In the genomic region with DNA sequence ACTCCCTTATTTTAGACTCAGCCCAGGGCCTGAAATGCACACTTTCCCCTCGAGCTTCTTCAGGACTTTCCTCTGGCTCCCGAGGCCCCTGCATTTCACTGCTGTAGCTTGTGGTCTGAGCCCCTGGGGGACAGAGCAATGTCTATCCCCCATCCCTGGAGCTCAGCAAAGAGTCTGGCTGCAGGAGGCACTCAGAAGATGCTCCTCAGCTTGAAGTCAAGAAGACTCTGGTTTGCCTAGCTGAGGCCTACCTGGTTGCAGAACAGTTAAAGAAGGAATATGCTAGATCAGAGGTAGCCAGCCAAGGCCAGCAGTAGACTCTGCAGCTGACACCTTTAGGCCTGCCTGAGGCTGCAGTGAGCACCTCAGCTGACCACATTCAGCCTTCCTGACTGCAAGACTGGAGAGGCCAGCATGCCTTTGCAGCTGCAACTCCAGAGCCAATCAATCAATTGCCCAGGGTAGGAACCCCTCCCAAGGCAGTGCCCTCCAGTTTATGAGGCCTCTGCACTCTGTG, we compare ENCODE assay signal across 15 cellular contexts. TPM values are rescaled to one million over a fixed set of nuclear protein-coding genes. Genes with fewer than 3 reads are reported as not detected.
DNase-seq lines count a peak whose midpoint lies in the region; ATAC-seq, FAIRE-seq and TF ChIP-seq lines count a peak whose summit lies in the region.
"Had no signal": no experiment of that assay in that cellular context is flagged by ENCODE, and none has a peak within 500 bp of the region (broad histone marks: within the 10 kb centered on the region; RNA-seq: fewer than 3 reads in every experiment).

No MANE protein-coding gene starts in this region.

- H3K9me2 ChIP-seq in DOHH2 (replicated peaks; ENCODE audit: control insufficient read depth, low read length) = no peaks in the 10 kb centered on the region

- H3K4me3 ChIP-seq in DOHH2 (ENCODE audit: low read length) (peak overlapping the region; percentile 59), NB4 (ENCODE audit: low read depth, low read length) (peak overlapping the region; percentile 19), small intestine (ENCODE audit: low read depth in 1 of 2, low read length in 2 of 2) (no peak overlapping the region)
- H3K4me3 ChIP-seq: MG63 had no signal

- H3K27ac ChIP-seq in DOHH2 (ENCODE audit: low read depth, low read length) (peak overlapping the region; percentile 91), small intestine (ENCODE audit: low read depth in 1 of 2, low read length in 1 of 2) (peak overlapping the region; percentile 57 to 85)

- ATAC-seq in activated naive CD4-positive, alpha-beta T cell treated with anti-CD3 and anti-CD28 coated beads, Interleukin-2, amount 50 U/mL, for 72 hours = no peak
- ATAC-seq in HG03135 (IDR thresholded peaks at IDR 0.05; ENCODE audit: unreplicated experiment) (no peak), GM21825 (IDR thresholded peaks at IDR 0.05; ENCODE audit: unreplicated experiment) (no peak)
- ATAC-seq: SK-N-SH treated with all-trans-retinoic acid at 6 μM for 48 hours had no signal

- H3K36me3 Mint-ChIP-seq in activated naive CD4-positive, alpha-beta T cell treated with anti-CD3 and anti-CD28 coated beads, Interleukin-2, amount 50 U/mL, for 72 hours = peaks cover 0 to 19% of the 10 kb centered on the region in 2 donors

- DNase-seq in NB4 (ENCODE audit: low read depth) (peak; percentile 75), small intestine (no peak), retina (no peak)
- DNase-seq in activated naive CD4-positive, alpha-beta T cell treated with anti-CD3 and anti-CD28 coated beads, Interleukin-2, amount 50 U/mL, for 72 hours (ENCODE audit: low spot score in 2 of 2) = no peak
- DNase-seq: Caco-2, cerebellar nuclear complex, H7, MG63 had no signal

- H3F3A ChIP-seq in DOHH2 (ENCODE audit: control insufficient read depth, insufficient read depth) = peaks cover 50% of the 10 kb centered on the region

- 56 to 67% (median 56%) methylated on average over 2 of the region's 2 CpGs for WGBS in small intestine, 3 donors

- no peak for FAIRE-seq in small intestine (lab: Jason Lieb, UNC)

- H3K9me3 ChIP-seq in DOHH2 (ENCODE audit: control insufficient read depth, insufficient read depth, low read length) (no peaks in the 10 kb centered on the region), small intestine (ENCODE audit: control insufficient read depth, low read depth) (no peaks in the 10 kb centered on the region)
- H3K9me3 ChIP-seq: Caco-2, heart left ventricle, MG63 had no signal

- H3K27me3 ChIP-seq in DOHH2 (ENCODE audit: control insufficient read depth, low read length) (no peaks in the 10 kb centered on the region), small intestine (ENCODE audit: control insufficient read depth in 2 of 2, insufficient read depth in 2 of 2, low read length in 2 of 2) (no peaks in the 10 kb centered on the region)
- H3K27me3 ChIP-seq: MG63 had no signal

- no peak for TF ChIP-seq POLR2A in NB4 (IDR thresholded peaks at IDR 0.05; ENCODE audit: extremely low read depth, insufficient read length)

- H4K20me1 ChIP-seq in DOHH2 (ENCODE audit: control insufficient read depth, insufficient read depth, low read depth, low read length) = no peaks in the 10 kb centered on the region

- H3K9me3 Mint-ChIP-seq in activated naive CD4-positive, alpha-beta T cell treated with anti-CD3 and anti-CD28 coated beads, Interleukin-2, amount 50 U/mL, for 72 hours = peaks cover 0 to 6% of the 10 kb centered on the region in 2 donors

- H3K79me2 ChIP-seq in DOHH2 (ENCODE audit: control insufficient read depth, low read length) = no peaks in the 10 kb centered on the region

- peaks cover 100% of the 10 kb centered on the region for H3K4me1 ChIP-seq in DOHH2 (ENCODE audit: control insufficient read depth, low read length)
- no peaks in the 10 kb centered on the region for H3K4me1 ChIP-seq in small intestine (ENCODE audit: control insufficient read depth in 2 of 2, insufficient read depth in 1 of 2, low read depth in 1 of 2, low read length in 1 of 2)
- H3K4me1 ChIP-seq: Caco-2 had no signal

- no peak for TF ChIP-seq CTCF in DOHH2 (IDR thresholded peaks at IDR 0.05; ENCODE audit: low read depth, low read length, poor library complexity, severe bottlenecking)
- TF ChIP-seq CTCF in NB4 (IDR thresholded peaks at IDR 0.05; ENCODE audit: low read depth, low read length) = no peak

- peak overlapping the region; percentile 92 to 98 for H3K27ac Mint-ChIP-seq in activated naive CD4-positive, alpha-beta T cell treated with anti-CD3 and anti-CD28 coated beads, Interleukin-2, amount 50 U/mL, for 72 hours

- peak overlapping the region; percentile 79 for H3K4me2 ChIP-seq in DOHH2 (ENCODE audit: low read length)

- no peaks in the 10 kb centered on the region; the same call in 1 of the 2 replicates for H3K36me3 ChIP-seq in DOHH2 (ENCODE audit: control insufficient read depth, low read length)
- H3K36me3 ChIP-seq in small intestine (ENCODE audit: control insufficient read depth in 2 of 2, insufficient read depth in 2 of 2, low read length in 2 of 2) = no peaks in the 10 kb centered on the region
- H3K36me3 ChIP-seq: heart left ventricle, MG63 had no signal

RNA-seq across cellular contexts. Expression of a gene that starts 36.9 kb away (rescaled TPM):
- total RNA-seq in activated naive CD4-positive, alpha-beta T cell treated with anti-CD3 and anti-CD28 coated beads, Interleukin-2, amount 50 U/mL, for 72 hours = 100 to 1,000 TPM; 208 to 327 TPM
- polyA plus RNA-seq in small intestine = 1 to 10 TPM; 1.8 to 5.9 (median 3.0) TPM
- total RNA-seq: Caco-2, myocyte, renal cortical epithelial cell had no signal

Comparison
In these comparisons a context has a peak if more than half of its experiments do, and no peak if none do; other contexts are left out.
1. H3K4me3 ChIP-seq: peak in DOHH2 (single experiment) and NB4 (single experiment); none in small intestine (0 of 2).